Comparison of ENCODE assay signal across 21 cellular contexts in genomic region chr3:146154316-146154715, GRCh38. TPM values are rescaled to one million over a fixed set of nuclear protein-coding genes. Genes with fewer than 3 reads are reported as not detected.
DNase-seq lines count a peak whose midpoint lies in the region; ATAC-seq, FAIRE-seq and TF ChIP-seq lines count a peak whose summit lies in the region.
"Had no signal": no experiment of that assay in that cellular context is flagged by ENCODE, and none has a peak within 500 bp of the region (broad histone marks: within the 10 kb centered on the region; RNA-seq: fewer than 3 reads in every experiment).

No MANE protein-coding gene starts in this region.

- H3K4me1 ChIP-seq in heart left ventricle (peaks cover 0 to 76% (median 55%) of the 10 kb centered on the region in 12 donors), gastroesophageal sphincter (peaks cover 0 to 97% (median 3%) of the 10 kb centered on the region in 3 donors), osteoblast (ENCODE audit: insufficient read depth, low read length) (peaks cover 56% of the 10 kb centered on the region), transverse colon (peaks cover 7 to 74% (median 52%) of the 10 kb centered on the region in 4 donors)

- intact Hi-C loops in heart left ventricle (cut with DNase I) = no loop called here
- intact Hi-C loops in Right ventricle myocardium superior (cut with DNase I) = no loop called here
- intact Hi-C loops in transverse colon (cut with DNase I; ENCODE audit: low total_unique reads) = no loop called here

- H3K9me3 ChIP-seq in heart left ventricle = no peaks in the 10 kb centered on the region
- no peaks in the 10 kb centered on the region for H3K9me3 ChIP-seq in gastroesophageal sphincter
- H3K9me3 ChIP-seq in osteoblast (ENCODE audit: low read depth, low read length) = no peaks in the 10 kb centered on the region
- no peaks in the 10 kb centered on the region for H3K9me3 ChIP-seq in transverse colon
- H3K9me3 ChIP-seq: BLaER1 treated with 17β-estradiol and CSF1 and Interleukin-3, amounts not matched to agents 10 nM and 100 nM; Peyer's patch had no signal

- TF ChIP-seq EP300 in gastroesophageal sphincter (IDR thresholded peaks at IDR 0.05) (no peak), transverse colon (IDR thresholded peaks at IDR 0.05; ENCODE audit: low read depth) (no peak)

- TF ChIP-seq POLR2A in heart left ventricle (IDR thresholded peaks at IDR 0.05) (no peak), gastroesophageal sphincter (IDR thresholded peaks at IDR 0.05) (no peak), transverse colon (IDR thresholded peaks at IDR 0.05) (no peak)

- FAIRE-seq in HTR-8/SVneo (lab: Jason Lieb, UNC) = no peak
- FAIRE-seq: A204.1, GM12878 had no signal

- H3K27me3 ChIP-seq in heart left ventricle = no peaks in the 10 kb centered on the region
- no peaks in the 10 kb centered on the region for H3K27me3 ChIP-seq in gastroesophageal sphincter
- no peaks in the 10 kb centered on the region for H3K27me3 ChIP-seq in osteoblast (ENCODE audit: insufficient read depth, low read length)
- H3K27me3 ChIP-seq in transverse colon = no peaks in the 10 kb centered on the region
- H3K27me3 ChIP-seq: BLaER1 treated with 17β-estradiol and CSF1 and Interleukin-3, amounts not matched to agents 10 nM and 100 nM; Peyer's patch had no signal

- H3K79me2 ChIP-seq in osteoblast (ENCODE audit: insufficient read depth, low read length) = peaks cover 98% of the 10 kb centered on the region

- H2AFZ ChIP-seq in osteoblast (ENCODE audit: low read length) = no peak overlapping the region

- H4K20me1 ChIP-seq in osteoblast (ENCODE audit: insufficient read depth, low read length) = peaks cover 62% of the 10 kb centered on the region
- H4K20me1 ChIP-seq: BLaER1 treated with 17β-estradiol and CSF1 and Interleukin-3, amounts not matched to agents 10 nM and 100 nM had no signal

- H3K36me3 ChIP-seq in heart left ventricle (peaks cover 0 to 8% (median 0%) of the 10 kb centered on the region in 9 donors), gastroesophageal sphincter (no peaks in the 10 kb centered on the region), osteoblast (ENCODE audit: insufficient read depth, low read length) (peaks cover 46% of the 10 kb centered on the region), transverse colon (no peaks in the 10 kb centered on the region)
- H3K36me3 ChIP-seq: BLaER1 treated with 17β-estradiol and CSF1 and Interleukin-3, amounts not matched to agents 10 nM and 100 nM; Peyer's patch had no signal

- in situ Hi-C loops in transverse colon (cut with MboI; ENCODE audit: low pct_ligation_motif_present in 1 of 4, low pct_unique_long_range_greater_than_20kb in 1 of 4, low sequenced_read_pairs in 3 of 4) = loop anchor here in 1 of 4 donors (25.0 kb wide), 1 partner anchor 92 kb away; no protein-coding TSS in a partner anchor

- H3K4me3 ChIP-seq in heart left ventricle (no peak overlapping the region), gastroesophageal sphincter (no peak overlapping the region), osteoblast (ENCODE audit: insufficient read depth, low read length) (no peak overlapping the region), transverse colon (peak overlapping the region in 1 of 4 donors; percentile 1)
- H3K4me3 ChIP-seq: BLaER1 treated with 17β-estradiol and CSF1 and Interleukin-3, amounts not matched to agents 10 nM and 100 nM; GM12878 had no signal

- DNase-seq in heart left ventricle (no peak), Right ventricle myocardium superior (no peak), osteoblast (ENCODE audit: insufficient read length, low spot score, missing footprints) (no peak), transverse colon (no peak), NCI-H748 (lab: John Stamatoyannopoulos, UW; ENCODE audit: unreplicated experiment) (no peak), HTR-8/SVneo (ENCODE audit: insufficient read length, low spot score) (no peak), SKM-1 (lab: John Stamatoyannopoulos, UW; ENCODE audit: unreplicated experiment) (no peak)
- DNase-seq: DMS 273 treated with DMSO at 0.1 percent for 48 hours, GDM1, HCEC 1CT, NCI-H1092, NCI-H146, NCI-H2081 treated with DMSO at 0.1 percent for 48 hours, NCI-H510A treated with DMSO at 0.1 percent for 48 hours, Peyer's patch had no signal

- no peak for TF ChIP-seq CTCF in heart left ventricle (IDR thresholded peaks at IDR 0.05)
- no peak for TF ChIP-seq CTCF in gastroesophageal sphincter (IDR thresholded peaks at IDR 0.05)
- TF ChIP-seq CTCF in osteoblast (IDR thresholded peaks at IDR 0.05; ENCODE audit: extremely low read depth, low read depth, low read length) = no peak
- TF ChIP-seq CTCF in transverse colon (IDR thresholded peaks at IDR 0.05) = no peak

- ATAC-seq in heart left ventricle (no peak), Right ventricle myocardium superior (ENCODE audit: poor library complexity) (no peak), gastroesophageal sphincter (no peak)
- ATAC-seq: GM12878, Right ventricle myocardium inferior had no signal

- peak overlapping the region; percentile 4 for H3K4me2 ChIP-seq in osteoblast (ENCODE audit: insufficient read depth, low read length)
- H3K4me2 ChIP-seq: BLaER1 treated with 17β-estradiol and CSF1 and Interleukin-3, amounts not matched to agents 10 nM and 100 nM; KMS-11 had no signal

- H3K27ac ChIP-seq in heart left ventricle = peak overlapping the region in 8 of 12 donors; percentile 1 to 97 (median 92)
- H3K27ac ChIP-seq in gastroesophageal sphincter = peak overlapping the region in 3 of 4 donors; percentile 56 to 98 (median 97)
- no peak overlapping the region for H3K27ac ChIP-seq in osteoblast (ENCODE audit: low read depth, low read length)
- H3K27ac ChIP-seq in transverse colon = peak overlapping the region; percentile 92 to 97 (median 95)
- H3K27ac ChIP-seq: BLaER1 treated with 17β-estradiol and CSF1 and Interleukin-3, amounts not matched to agents 10 nM and 100 nM; KMS-11 had no signal

- 96 to 99% (median 96%) methylated on average over 1 of the region's 1 CpG for WGBS in heart left ventricle, 4 donors
- 73 to 82% methylated on average over 1 of the region's 1 CpG for WGBS in gastroesophageal sphincter (ENCODE audit: low coverage in 1 of 2), 2 donors
- WGBS in transverse colon (ENCODE audit: low coverage in 1 of 2), 2 donors = 55 to 58% methylated on average over 1 of the region's 1 CpG

RNA-seq across cellular contexts. Expression of gene PLOD2, which starts 6.7 kb away (rescaled TPM):
- total RNA-seq in heart left ventricle (10 to 100 TPM in 7 of 9 donors, 1 to 10 TPM in 2; 6.8 to 33.0 (median 17.9) TPM), Right ventricle myocardium superior (16.9 TPM), gastroesophageal sphincter (100 to 1,000 TPM in 2 of 4 donors, 10 to 100 TPM in 2; 55.1 to 100 (median 89.2) TPM), osteoblast (282 and 345 TPM in 2 replicates), transverse colon (100 to 1,000 TPM in 2 of 4 donors, 10 to 100 TPM in 2; 18.9 to 178 (median 92.0) TPM)
- polyA plus RNA-seq in heart left ventricle = 10 to 100 TPM; 11.8 to 20.3 TPM
